20 cellular contexts compared by ENCODE assay signal in the genomic region with DNA sequence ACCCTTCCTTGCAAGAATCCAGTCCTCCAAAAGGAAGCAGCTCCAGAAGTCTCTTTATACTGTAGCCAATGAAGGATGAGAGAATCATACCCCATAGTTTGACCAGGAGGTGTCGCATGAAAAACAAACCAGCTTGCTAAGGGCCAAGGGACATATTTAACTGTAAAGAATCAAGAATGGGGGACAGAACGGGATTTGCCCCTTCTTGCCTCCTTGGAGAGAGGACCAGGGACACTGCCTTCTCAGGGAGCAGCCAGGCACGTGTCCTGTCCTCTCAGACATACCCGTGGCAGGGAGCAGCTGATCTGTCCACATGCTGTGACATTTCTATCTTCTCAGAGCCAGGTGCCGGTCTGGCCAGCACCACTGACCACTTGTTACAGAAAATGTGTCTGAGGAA. TPM values are rescaled to one million over a fixed set of nuclear protein-coding genes. Genes with fewer than 3 reads are reported as not detected.
DNase-seq lines count a peak whose midpoint lies in the region; ATAC-seq and TF ChIP-seq lines count a peak whose summit lies in the region.
"Had no signal": no experiment of that assay in that cellular context is flagged by ENCODE, and none has a peak within 500 bp of the region (broad histone marks: within the 10 kb centered on the region; RNA-seq: fewer than 3 reads in every experiment).

No MANE protein-coding gene starts in this region.

- no peak overlapping the region for H3K4me3 ChIP-seq in right cardiac atrium (ENCODE audit: low read length)
- H3K4me3 ChIP-seq in heart left ventricle = no peak overlapping the region
- no peak overlapping the region for H3K4me3 ChIP-seq in epithelial cell of proximal tubule (ENCODE audit: low read depth, low read length)
- H3K4me3 ChIP-seq: smooth muscle cell had no signal

- H3K27me3 ChIP-seq in right cardiac atrium (ENCODE audit: control insufficient read depth, insufficient read depth) (no peaks in the 10 kb centered on the region), heart left ventricle (peaks cover 0 to 6% (median 0%) of the 10 kb centered on the region in 9 donors)

- intact Hi-C loops in right cardiac atrium (cut with DNase I) = no loop called here
- intact Hi-C loops in heart left ventricle (cut with DNase I) = no loop called here

- H3K27ac ChIP-seq in right cardiac atrium (ENCODE audit: low read length) (no peak overlapping the region), heart left ventricle (peak overlapping the region in 1 of 12 donors; percentile 77)

- TF ChIP-seq CTCF in heart left ventricle (IDR thresholded peaks at IDR 0.05) = no peak
- TF ChIP-seq CTCF in epithelial cell of proximal tubule (conservative IDR thresholded peaks at IDR 0.05; ENCODE audit: low read depth, low read length) = peak; percentile 28
- TF ChIP-seq CTCF in GM10266 (IDR thresholded peaks at IDR 0.05; ENCODE audit: control insufficient read depth, insufficient read depth, low read depth, missing control alignments) = no peak

- H3K9me3 ChIP-seq in right cardiac atrium (ENCODE audit: control insufficient read depth, low read length) (no peaks in the 10 kb centered on the region), heart left ventricle (no peaks in the 10 kb centered on the region)

- H3K4me1 ChIP-seq in right cardiac atrium (ENCODE audit: control insufficient read depth, insufficient read depth, low read length) (no peaks in the 10 kb centered on the region), heart left ventricle (peaks cover 0 to 7% (median 0%) of the 10 kb centered on the region in 12 donors)

- no peak for DNase-seq in right cardiac atrium
- no peak for DNase-seq in heart left ventricle
- DNase-seq in epithelial cell of proximal tubule (ENCODE audit: low read depth) = no peak
- peak; percentile 86 for DNase-seq in pons (ENCODE audit: low spot score)
- DNase-seq in GM10266 (ENCODE audit: extremely low spot score) = no peak
- no peak for DNase-seq in NCI-H187 treated with DMSO at 0.1 percent for 48 hours (lab: John Stamatoyannopoulos, UW)
- DNase-seq in AG08396 (ENCODE audit: low spot score) = no peak
- DNase-seq: activated CD8-positive, alpha-beta memory T cell treated with anti-CD3 and anti-CD28 coated beads, Interleukin-2, amount 50 U/mL, for 48 hours; activated naive CD4-positive, alpha-beta T cell treated with Interleukin-2 at 50 U/mL for 16 hours; CD8-positive, alpha-beta T cell; effector memory CD4-positive, alpha-beta T cell; HFFc6; immature natural killer cell; mesendoderm; NCI-H1436 treated with DMSO at 0.1 percent for 48 hours; RPMI8226; stimulated activated naive CD4-positive, alpha-beta T cell treated with Interleukin-2 at 50 U/mL for 16 hours; T-helper 2 cell had no signal

- 62% methylated on average over 5 of the region's 5 CpGs for WGBS in right cardiac atrium
- 46 to 64% (median 58%) methylated on average over 5 of the region's 5 CpGs for WGBS in heart left ventricle, 4 donors

- H3K36me3 ChIP-seq in heart left ventricle = no peaks in the 10 kb centered on the region

- ATAC-seq in right cardiac atrium (peak; percentile 16 to 28), heart left ventricle (no peak), HG03342 (IDR thresholded peaks at IDR 0.05; ENCODE audit: unreplicated experiment) (no peak)
- ATAC-seq: CD8-positive, alpha-beta T cell had no signal

- TF ChIP-seq POLR2A in heart left ventricle (IDR thresholded peaks at IDR 0.05) = no peak

RNA-seq across cellular contexts. Expression of gene PRUNE2, which starts 11.7 kb away (rescaled TPM):
- total RNA-seq in right cardiac atrium (10 to 100 TPM; 30.5 to 49.1 (median 42.5) TPM), heart left ventricle (1 to 10 TPM in 6 of 9 donors, under 1 TPM in 3; 0.51 to 7.7 (median 2.6) TPM), epithelial cell of proximal tubule (0.63 and 1.5 TPM in 2 replicates)
- polyA plus RNA-seq in right cardiac atrium (11.7 TPM), heart left ventricle (under 1 TPM; 0.65 to 0.71 TPM)
- total RNA-seq: CD8-positive, alpha-beta T cell had no signal

Comparison
In these comparisons a context has a peak if more than half of its experiments do, and no peak if none do; other contexts are left out.
1. ATAC-seq: peak in right cardiac atrium (2 of 2); none in heart left ventricle (0 of 4) and HG03342 (single experiment).